ENCODE assay signal across 1 cellular context in the genomic region with DNA sequence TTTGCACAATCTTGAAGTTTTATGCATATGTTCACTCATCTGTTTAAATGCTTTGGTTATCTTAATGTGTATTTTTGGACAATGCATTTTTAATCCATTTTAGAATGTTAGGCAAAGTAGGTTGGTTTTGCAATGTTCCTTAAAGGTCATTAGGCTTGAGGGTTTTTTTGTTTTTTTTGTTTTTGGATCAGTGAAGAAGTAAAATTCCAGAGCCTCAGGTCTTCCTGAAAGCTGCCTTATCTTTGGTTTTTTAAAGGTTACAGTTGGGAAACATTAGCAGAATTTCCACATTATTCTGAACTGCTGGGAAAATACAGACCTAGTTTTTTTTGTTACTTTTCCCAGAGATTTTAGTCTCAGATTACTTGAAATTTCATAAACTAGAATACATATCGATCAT.
TF ChIP-seq lines count a peak whose summit lies in the region.

No MANE protein-coding gene starts in this region.

TF ChIP-seq in GM12878, 131 proteins besides CTCF, POLR2A, EP300 and RAD21:
- TF ChIP-seq ZZZ3 (IDR thresholded peaks at IDR 0.05; ENCODE audit: control insufficient read depth, insufficient read length, low read depth) = no peak
- TF ChIP-seq TAF1 (IDR thresholded peaks at IDR 0.05; ENCODE audit: borderline replicate concordance, low read depth, low read length) = no peak
- TF ChIP-seq MXI1 (IDR thresholded peaks at IDR 0.05; ENCODE audit: low read depth, low read length) = no peak
- TF ChIP-seq RCOR1 (conservative IDR thresholded peaks at IDR 0.05; ENCODE audit: low read depth, low read length) = no peak
- no peak for TF ChIP-seq CHD1 (IDR thresholded peaks at IDR 0.05; ENCODE audit: low read depth, low read length)
- TF ChIP-seq STAT1 (conservative IDR thresholded peaks at IDR 0.05) = no peak
- TF ChIP-seq, protein P1, sequence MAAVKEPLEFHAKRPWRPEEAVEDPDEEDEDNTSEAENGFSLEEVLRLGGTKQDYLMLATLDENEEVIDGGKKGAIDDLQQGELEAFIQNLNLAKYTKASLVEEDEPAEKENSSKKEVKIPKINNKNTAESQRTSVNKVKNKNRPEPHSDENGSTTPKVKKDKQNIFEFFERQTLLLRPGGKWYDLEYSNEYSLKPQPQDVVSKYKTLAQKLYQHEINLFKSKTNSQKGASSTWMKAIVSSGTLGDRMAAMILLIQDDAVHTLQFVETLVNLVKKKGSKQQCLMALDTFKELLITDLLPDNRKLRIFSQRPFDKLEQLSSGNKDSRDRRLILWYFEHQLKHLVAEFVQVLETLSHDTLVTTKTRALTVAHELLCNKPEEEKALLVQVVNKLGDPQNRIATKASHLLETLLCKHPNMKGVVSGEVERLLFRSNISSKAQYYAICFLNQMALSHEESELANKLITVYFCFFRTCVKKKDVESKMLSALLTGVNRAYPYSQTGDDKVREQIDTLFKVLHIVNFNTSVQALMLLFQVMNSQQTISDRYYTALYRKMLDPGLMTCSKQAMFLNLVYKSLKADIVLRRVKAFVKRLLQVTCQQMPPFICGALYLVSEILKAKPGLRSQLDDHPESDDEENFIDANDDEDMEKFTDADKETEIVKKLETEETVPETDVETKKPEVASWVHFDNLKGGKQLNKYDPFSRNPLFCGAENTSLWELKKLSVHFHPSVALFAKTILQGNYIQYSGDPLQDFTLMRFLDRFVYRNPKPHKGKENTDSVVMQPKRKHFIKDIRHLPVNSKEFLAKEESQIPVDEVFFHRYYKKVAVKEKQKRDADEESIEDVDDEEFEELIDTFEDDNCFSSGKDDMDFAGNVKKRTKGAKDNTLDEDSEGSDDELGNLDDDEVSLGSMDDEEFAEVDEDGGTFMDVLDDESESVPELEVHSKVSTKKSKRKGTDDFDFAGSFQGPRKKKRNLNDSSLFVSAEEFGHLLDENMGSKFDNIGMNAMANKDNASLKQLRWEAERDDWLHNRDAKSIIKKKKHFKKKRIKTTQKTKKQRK (IDR thresholded peaks at IDR 0.05; ENCODE audit: low read depth, low read length) = no peak
- TF ChIP-seq, protein P2, sequence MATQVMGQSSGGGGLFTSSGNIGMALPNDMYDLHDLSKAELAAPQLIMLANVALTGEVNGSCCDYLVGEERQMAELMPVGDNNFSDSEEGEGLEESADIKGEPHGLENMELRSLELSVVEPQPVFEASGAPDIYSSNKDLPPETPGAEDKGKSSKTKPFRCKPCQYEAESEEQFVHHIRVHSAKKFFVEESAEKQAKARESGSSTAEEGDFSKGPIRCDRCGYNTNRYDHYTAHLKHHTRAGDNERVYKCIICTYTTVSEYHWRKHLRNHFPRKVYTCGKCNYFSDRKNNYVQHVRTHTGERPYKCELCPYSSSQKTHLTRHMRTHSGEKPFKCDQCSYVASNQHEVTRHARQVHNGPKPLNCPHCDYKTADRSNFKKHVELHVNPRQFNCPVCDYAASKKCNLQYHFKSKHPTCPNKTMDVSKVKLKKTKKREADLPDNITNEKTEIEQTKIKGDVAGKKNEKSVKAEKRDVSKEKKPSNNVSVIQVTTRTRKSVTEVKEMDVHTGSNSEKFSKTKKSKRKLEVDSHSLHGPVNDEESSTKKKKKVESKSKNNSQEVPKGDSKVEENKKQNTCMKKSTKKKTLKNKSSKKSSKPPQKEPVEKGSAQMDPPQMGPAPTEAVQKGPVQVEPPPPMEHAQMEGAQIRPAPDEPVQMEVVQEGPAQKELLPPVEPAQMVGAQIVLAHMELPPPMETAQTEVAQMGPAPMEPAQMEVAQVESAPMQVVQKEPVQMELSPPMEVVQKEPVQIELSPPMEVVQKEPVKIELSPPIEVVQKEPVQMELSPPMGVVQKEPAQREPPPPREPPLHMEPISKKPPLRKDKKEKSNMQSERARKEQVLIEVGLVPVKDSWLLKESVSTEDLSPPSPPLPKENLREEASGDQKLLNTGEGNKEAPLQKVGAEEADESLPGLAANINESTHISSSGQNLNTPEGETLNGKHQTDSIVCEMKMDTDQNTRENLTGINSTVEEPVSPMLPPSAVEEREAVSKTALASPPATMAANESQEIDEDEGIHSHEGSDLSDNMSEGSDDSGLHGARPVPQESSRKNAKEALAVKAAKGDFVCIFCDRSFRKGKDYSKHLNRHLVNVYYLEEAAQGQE (IDR thresholded peaks at IDR 0.05; ENCODE audit: low read depth, low read length) = no peak
- no peak for TF ChIP-seq BRCA1 (IDR thresholded peaks at IDR 0.05; ENCODE audit: low read depth, low read length)
- TF ChIP-seq BHLHE40 (IDR thresholded peaks at IDR 0.05; ENCODE audit: borderline replicate concordance in 1 of 2, low read depth in 2 of 2, low read length in 1 of 2) = no peak
- TF ChIP-seq LARP7 (IDR thresholded peaks at IDR 0.05) = no peak
- TF ChIP-seq MYB (IDR thresholded peaks at IDR 0.05; ENCODE audit: borderline replicate concordance, low read depth, low read length) = no peak
